1 cellular context compared by ENCODE assay signal in the genomic region with DNA sequence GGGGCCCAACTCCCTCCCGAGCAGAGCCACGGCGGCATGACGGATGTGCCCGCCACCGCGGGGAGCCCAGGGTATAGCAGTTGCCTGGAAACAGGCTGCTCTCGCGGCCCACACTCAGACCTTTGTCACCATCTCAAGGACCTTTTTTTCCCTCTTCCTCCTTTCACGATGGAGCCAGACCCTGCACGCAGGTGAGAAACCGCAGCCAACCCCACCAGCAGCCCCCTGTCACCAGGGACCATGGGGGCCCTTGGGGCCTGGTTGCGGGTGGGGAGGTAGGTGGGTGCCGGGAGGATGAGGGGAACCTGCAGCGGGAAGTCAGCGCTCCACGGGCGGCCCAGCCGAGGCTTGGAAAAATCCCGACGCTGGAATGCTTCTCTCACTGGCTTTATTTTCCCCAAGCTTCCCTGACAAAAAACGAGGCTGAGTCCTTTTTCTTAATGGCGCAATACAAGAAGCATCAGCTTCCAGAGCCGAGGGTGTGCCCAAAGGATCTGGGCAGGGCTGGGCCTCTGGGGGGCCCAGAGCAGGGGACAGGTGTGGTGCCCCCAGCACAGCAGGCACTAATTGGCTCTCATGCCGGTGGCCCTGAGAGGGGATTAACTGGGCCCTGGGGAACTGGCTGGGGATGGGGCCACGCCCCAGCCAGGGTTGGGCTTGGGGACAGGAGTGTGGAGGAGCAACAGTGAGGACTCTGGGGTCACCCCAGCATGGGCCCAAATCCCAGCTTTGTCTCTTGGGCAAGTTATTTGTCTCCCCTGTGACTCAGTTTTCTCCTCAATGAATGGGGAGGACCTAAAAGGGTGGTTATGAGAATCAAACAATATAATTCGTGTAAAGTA.
TF ChIP-seq lines count a peak whose summit lies in the region.

No MANE protein-coding gene starts in this region.

TF ChIP-seq in HepG2, 621 proteins besides CTCF, POLR2A, EP300 and RAD21 (continued from another document and continues in another):
- 0 out of 2 replicates have a peak, but pooled peaks have one; percentile 10 for TF ChIP-seq SP2 (CRISPR knock-in tag; IDR thresholded peaks at IDR 0.05)
- TF ChIP-seq ISL2 (CRISPR knock-in tag; IDR thresholded peaks at IDR 0.05): peak; percentile 44
- 0 out of 2 replicates have a peak, but pooled peaks have one; percentile 36 for TF ChIP-seq ZNF552 (CRISPR knock-in tag; IDR thresholded peaks at IDR 0.05; ENCODE audit: borderline replicate concordance)
- peak; percentile 92 for TF ChIP-seq ZNF709 (CRISPR knock-in tag; IDR thresholded peaks at IDR 0.05)
- TF ChIP-seq CREM (IDR thresholded peaks at IDR 0.05): 0 out of 2 replicates have a peak, but pooled peaks have one; percentile 21
- no peak for TF ChIP-seq CREM (CRISPR knock-in tag; IDR thresholded peaks at IDR 0.05)
- TF ChIP-seq CAMTA2 (CRISPR knock-in tag; IDR thresholded peaks at IDR 0.05; ENCODE audit: borderline replicate concordance): peak; percentile 84; the same call in 1 of the 2 replicates
- TF ChIP-seq, protein P1, sequence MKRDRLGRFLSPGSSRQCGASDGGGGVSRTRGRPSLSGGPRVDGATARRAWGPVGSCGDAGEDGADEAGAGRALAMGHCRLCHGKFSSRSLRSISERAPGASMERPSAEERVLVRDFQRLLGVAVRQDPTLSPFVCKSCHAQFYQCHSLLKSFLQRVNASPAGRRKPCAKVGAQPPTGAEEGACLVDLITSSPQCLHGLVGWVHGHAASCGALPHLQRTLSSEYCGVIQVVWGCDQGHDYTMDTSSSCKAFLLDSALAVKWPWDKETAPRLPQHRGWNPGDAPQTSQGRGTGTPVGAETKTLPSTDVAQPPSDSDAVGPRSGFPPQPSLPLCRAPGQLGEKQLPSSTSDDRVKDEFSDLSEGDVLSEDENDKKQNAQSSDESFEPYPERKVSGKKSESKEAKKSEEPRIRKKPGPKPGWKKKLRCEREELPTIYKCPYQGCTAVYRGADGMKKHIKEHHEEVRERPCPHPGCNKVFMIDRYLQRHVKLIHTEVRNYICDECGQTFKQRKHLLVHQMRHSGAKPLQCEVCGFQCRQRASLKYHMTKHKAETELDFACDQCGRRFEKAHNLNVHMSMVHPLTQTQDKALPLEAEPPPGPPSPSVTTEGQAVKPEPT (CRISPR knock-in tag; IDR thresholded peaks at IDR 0.05; ENCODE audit: low read depth): peak; percentile 9; the same call in 1 of the 2 replicates
- TF ChIP-seq HMG20A (CRISPR knock-in tag; IDR thresholded peaks at IDR 0.05; ENCODE audit: borderline replicate concordance): 0 out of 2 replicates have a peak, but pooled peaks have one; percentile 8
- TF ChIP-seq ZNF674 (CRISPR knock-in tag; IDR thresholded peaks at IDR 0.05; ENCODE audit: low read depth): peak; percentile 48; the same call in 1 of the 2 replicates
- TF ChIP-seq NR1H2 (CRISPR knock-in tag; IDR thresholded peaks at IDR 0.05; ENCODE audit: borderline replicate concordance, low read depth): no peak
- no peak for TF ChIP-seq ZNF383 (CRISPR knock-in tag; IDR thresholded peaks at IDR 0.05; ENCODE audit: borderline replicate concordance)
- TF ChIP-seq ASH2L (IDR thresholded peaks at IDR 0.05; ENCODE audit: insufficient read length, low read depth, low read length): peak; percentile 37
- TF ChIP-seq, protein P2, sequence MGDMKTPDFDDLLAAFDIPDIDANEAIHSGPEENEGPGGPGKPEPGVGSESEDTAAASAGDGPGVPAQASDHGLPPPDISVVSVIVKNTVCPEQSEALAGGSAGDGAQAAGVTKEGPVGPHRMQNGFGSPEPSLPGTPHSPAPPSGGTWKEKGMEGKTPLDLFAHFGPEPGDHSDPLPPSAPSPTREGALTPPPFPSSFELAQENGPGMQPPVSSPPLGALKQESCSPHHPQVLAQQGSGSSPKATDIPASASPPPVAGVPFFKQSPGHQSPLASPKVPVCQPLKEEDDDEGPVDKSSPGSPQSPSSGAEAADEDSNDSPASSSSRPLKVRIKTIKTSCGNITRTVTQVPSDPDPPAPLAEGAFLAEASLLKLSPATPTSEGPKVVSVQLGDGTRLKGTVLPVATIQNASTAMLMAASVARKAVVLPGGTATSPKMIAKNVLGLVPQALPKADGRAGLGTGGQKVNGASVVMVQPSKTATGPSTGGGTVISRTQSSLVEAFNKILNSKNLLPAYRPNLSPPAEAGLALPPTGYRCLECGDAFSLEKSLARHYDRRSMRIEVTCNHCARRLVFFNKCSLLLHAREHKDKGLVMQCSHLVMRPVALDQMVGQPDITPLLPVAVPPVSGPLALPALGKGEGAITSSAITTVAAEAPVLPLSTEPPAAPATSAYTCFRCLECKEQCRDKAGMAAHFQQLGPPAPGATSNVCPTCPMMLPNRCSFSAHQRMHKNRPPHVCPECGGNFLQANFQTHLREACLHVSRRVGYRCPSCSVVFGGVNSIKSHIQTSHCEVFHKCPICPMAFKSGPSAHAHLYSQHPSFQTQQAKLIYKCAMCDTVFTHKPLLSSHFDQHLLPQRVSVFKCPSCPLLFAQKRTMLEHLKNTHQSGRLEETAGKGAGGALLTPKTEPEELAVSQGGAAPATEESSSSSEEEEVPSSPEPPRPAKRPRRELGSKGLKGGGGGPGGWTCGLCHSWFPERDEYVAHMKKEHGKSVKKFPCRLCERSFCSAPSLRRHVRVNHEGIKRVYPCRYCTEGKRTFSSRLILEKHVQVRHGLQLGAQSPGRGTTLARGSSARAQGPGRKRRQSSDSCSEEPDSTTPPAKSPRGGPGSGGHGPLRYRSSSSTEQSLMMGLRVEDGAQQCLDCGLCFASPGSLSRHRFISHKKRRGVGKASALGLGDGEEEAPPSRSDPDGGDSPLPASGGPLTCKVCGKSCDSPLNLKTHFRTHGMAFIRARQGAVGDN (CRISPR knock-in tag; IDR thresholded peaks at IDR 0.05): peak; percentile 88
- TF ChIP-seq ZSCAN22 (CRISPR knock-in tag; IDR thresholded peaks at IDR 0.05): no peak
- TF ChIP-seq SAFB2 (CRISPR knock-in tag; IDR thresholded peaks at IDR 0.05; ENCODE audit: borderline replicate concordance, low read depth): no peak
- peak; percentile 70; the same call in 1 of the 2 replicates for TF ChIP-seq KLF12 (CRISPR knock-in tag; IDR thresholded peaks at IDR 0.05; ENCODE audit: borderline replicate concordance)
- TF ChIP-seq, protein P3, sequence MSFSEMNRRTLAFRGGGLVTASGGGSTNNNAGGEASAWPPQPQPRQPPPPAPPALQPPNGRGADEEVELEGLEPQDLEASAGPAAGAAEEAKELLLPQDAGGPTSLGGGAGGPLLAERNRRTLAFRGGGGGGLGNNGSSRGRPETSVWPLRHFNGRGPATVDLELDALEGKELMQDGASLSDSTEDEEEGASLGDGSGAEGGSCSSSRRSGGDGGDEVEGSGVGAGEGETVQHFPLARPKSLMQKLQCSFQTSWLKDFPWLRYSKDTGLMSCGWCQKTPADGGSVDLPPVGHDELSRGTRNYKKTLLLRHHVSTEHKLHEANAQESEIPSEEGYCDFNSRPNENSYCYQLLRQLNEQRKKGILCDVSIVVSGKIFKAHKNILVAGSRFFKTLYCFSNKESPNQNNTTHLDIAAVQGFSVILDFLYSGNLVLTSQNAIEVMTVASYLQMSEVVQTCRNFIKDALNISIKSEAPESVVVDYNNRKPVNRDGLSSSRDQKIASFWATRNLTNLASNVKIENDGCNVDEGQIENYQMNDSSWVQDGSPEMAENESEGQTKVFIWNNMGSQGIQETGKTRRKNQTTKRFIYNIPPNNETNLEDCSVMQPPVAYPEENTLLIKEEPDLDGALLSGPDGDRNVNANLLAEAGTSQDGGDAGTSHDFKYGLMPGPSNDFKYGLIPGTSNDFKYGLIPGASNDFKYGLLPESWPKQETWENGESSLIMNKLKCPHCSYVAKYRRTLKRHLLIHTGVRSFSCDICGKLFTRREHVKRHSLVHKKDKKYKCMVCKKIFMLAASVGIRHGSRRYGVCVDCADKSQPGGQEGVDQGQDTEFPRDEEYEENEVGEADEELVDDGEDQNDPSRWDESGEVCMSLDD (CRISPR knock-in tag; IDR thresholded peaks at IDR 0.05; ENCODE audit: borderline replicate concordance): peak; percentile 72; the same call in 1 of the 2 replicates
- peak; percentile 4; the same call in 1 of the 2 replicates for TF ChIP-seq ETV5 (CRISPR knock-in tag; IDR thresholded peaks at IDR 0.05; ENCODE audit: borderline replicate concordance)
- no peak; the same call in 1 of the 2 replicates for TF ChIP-seq ZNF136 (CRISPR knock-in tag; IDR thresholded peaks at IDR 0.05; ENCODE audit: low read depth)
- TF ChIP-seq, protein P4, sequence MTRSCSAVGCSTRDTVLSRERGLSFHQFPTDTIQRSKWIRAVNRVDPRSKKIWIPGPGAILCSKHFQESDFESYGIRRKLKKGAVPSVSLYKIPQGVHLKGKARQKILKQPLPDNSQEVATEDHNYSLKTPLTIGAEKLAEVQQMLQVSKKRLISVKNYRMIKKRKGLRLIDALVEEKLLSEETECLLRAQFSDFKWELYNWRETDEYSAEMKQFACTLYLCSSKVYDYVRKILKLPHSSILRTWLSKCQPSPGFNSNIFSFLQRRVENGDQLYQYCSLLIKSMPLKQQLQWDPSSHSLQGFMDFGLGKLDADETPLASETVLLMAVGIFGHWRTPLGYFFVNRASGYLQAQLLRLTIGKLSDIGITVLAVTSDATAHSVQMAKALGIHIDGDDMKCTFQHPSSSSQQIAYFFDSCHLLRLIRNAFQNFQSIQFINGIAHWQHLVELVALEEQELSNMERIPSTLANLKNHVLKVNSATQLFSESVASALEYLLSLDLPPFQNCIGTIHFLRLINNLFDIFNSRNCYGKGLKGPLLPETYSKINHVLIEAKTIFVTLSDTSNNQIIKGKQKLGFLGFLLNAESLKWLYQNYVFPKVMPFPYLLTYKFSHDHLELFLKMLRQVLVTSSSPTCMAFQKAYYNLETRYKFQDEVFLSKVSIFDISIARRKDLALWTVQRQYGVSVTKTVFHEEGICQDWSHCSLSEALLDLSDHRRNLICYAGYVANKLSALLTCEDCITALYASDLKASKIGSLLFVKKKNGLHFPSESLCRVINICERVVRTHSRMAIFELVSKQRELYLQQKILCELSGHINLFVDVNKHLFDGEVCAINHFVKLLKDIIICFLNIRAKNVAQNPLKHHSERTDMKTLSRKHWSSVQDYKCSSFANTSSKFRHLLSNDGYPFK (CRISPR knock-in tag; IDR thresholded peaks at IDR 0.05; ENCODE audit: borderline replicate concordance): no peak
- TF ChIP-seq, protein P5, sequence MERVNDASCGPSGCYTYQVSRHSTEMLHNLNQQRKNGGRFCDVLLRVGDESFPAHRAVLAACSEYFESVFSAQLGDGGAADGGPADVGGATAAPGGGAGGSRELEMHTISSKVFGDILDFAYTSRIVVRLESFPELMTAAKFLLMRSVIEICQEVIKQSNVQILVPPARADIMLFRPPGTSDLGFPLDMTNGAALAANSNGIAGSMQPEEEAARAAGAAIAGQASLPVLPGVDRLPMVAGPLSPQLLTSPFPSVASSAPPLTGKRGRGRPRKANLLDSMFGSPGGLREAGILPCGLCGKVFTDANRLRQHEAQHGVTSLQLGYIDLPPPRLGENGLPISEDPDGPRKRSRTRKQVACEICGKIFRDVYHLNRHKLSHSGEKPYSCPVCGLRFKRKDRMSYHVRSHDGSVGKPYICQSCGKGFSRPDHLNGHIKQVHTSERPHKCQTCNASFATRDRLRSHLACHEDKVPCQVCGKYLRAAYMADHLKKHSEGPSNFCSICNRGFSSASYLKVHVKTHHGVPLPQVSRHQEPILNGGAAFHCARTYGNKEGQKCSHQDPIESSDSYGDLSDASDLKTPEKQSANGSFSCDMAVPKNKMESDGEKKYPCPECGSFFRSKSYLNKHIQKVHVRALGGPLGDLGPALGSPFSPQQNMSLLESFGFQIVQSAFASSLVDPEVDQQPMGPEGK (CRISPR knock-in tag; IDR thresholded peaks at IDR 0.05): peak; percentile 92
- peak; percentile 35; the same call in 1 of the 2 replicates for TF ChIP-seq KDM3A (CRISPR knock-in tag; IDR thresholded peaks at IDR 0.05; ENCODE audit: low read depth)
- TF ChIP-seq, protein P6, sequence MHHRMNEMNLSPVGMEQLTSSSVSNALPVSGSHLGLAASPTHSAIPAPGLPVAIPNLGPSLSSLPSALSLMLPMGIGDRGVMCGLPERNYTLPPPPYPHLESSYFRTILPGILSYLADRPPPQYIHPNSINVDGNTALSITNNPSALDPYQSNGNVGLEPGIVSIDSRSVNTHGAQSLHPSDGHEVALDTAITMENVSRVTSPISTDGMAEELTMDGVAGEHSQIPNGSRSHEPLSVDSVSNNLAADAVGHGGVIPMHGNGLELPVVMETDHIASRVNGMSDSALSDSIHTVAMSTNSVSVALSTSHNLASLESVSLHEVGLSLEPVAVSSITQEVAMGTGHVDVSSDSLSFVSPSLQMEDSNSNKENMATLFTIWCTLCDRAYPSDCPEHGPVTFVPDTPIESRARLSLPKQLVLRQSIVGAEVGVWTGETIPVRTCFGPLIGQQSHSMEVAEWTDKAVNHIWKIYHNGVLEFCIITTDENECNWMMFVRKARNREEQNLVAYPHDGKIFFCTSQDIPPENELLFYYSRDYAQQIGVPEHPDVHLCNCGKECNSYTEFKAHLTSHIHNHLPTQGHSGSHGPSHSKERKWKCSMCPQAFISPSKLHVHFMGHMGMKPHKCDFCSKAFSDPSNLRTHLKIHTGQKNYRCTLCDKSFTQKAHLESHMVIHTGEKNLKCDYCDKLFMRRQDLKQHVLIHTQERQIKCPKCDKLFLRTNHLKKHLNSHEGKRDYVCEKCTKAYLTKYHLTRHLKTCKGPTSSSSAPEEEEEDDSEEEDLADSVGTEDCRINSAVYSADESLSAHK (CRISPR knock-in tag; IDR thresholded peaks at IDR 0.05; ENCODE audit: borderline replicate concordance): no peak
- TF ChIP-seq, protein P7, sequence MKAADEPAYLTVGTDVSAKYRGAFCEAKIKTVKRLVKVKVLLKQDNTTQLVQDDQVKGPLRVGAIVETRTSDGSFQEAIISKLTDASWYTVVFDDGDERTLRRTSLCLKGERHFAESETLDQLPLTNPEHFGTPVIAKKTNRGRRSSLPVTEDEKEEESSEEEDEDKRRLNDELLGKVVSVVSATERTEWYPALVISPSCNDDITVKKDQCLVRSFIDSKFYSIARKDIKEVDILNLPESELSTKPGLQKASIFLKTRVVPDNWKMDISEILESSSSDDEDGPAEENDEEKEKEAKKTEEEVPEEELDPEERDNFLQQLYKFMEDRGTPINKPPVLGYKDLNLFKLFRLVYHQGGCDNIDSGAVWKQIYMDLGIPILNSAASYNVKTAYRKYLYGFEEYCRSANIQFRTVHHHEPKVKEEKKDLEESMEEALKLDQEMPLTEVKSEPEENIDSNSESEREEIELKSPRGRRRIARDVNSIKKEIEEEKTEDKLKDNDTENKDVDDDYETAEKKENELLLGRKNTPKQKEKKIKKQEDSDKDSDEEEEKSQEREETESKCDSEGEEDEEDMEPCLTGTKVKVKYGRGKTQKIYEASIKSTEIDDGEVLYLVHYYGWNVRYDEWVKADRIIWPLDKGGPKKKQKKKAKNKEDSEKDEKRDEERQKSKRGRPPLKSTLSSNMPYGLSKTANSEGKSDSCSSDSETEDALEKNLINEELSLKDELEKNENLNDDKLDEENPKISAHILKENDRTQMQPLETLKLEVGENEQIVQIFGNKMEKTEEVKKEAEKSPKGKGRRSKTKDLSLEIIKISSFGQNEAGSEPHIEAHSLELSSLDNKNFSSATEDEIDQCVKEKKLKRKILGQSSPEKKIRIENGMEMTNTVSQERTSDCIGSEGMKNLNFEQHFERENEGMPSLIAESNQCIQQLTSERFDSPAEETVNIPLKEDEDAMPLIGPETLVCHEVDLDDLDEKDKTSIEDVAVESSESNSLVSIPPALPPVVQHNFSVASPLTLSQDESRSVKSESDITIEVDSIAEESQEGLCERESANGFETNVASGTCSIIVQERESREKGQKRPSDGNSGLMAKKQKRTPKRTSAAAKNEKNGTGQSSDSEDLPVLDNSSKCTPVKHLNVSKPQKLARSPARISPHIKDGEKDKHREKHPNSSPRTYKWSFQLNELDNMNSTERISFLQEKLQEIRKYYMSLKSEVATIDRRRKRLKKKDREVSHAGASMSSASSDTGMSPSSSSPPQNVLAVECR (CRISPR knock-in tag; IDR thresholded peaks at IDR 0.05; ENCODE audit: borderline replicate concordance): no peak
- 0 out of 2 replicates have a peak, but pooled peaks have one; percentile 18 for TF ChIP-seq PHF8 (CRISPR knock-in tag; IDR thresholded peaks at IDR 0.05)
